ENCODE assay signal across 8 cellular contexts in genomic region chr13:28658539-28658795, GRCh38. TPM values are rescaled to one million over a fixed set of nuclear protein-coding genes. Genes with fewer than 3 reads are reported as not detected.
DNase-seq lines count a peak whose midpoint lies in the region; ATAC-seq, FAIRE-seq and TF ChIP-seq lines count a peak whose summit lies in the region.

No MANE protein-coding gene starts in this region.

- peaks cover 46% of the 10 kb centered on the region for H3F3A ChIP-seq in GM23248 (ENCODE audit: insufficient read depth)

- H3K4me1 ChIP-seq in DND-41 (ENCODE audit: insufficient read depth, low read length) (peaks cover 57% of the 10 kb centered on the region), GM23248 (ENCODE audit: insufficient read depth) (peaks cover 72% of the 10 kb centered on the region), OCI-LY7 (ENCODE audit: insufficient read depth, low read length, poor library complexity, severe bottlenecking) (peaks cover 22% of the 10 kb centered on the region)

- intact Hi-C loops in OCI-LY7 (cut with micrococcal nuclease; ENCODE audit: unreplicated experiment) = loop anchor here (1.0 kb wide), 1 partner anchor 519 kb away; no protein-coding TSS in a partner anchor

- H3K27ac ChIP-seq in DND-41 (ENCODE audit: low read length) (peak overlapping the region; percentile 92), GM23248 (peak overlapping the region; percentile 91), OCI-LY7 (ENCODE audit: low read depth, low read length, poor library complexity, severe bottlenecking) (peak overlapping the region; percentile 68)

- H3K27me3 Mint-ChIP-seq in neural crest cell (ENCODE audit: low read depth) = no peaks in the 10 kb centered on the region

- in situ Hi-C loops in GM23248 (cut with MboI) = no loop called here

- no peaks in the 10 kb centered on the region for H3K9me3 Mint-ChIP-seq in neural crest cell

- FAIRE-seq in H54 (lab: Jason Lieb, UNC) = no peak

- TF ChIP-seq CTCF in DND-41 (IDR thresholded peaks at IDR 0.05; ENCODE audit: borderline replicate concordance, extremely low read depth, low read length, poor library complexity, severe bottlenecking) = no peak
- no peak for TF ChIP-seq CTCF in OCI-LY7 (conservative IDR thresholded peaks at IDR 0.05; ENCODE audit: low read length)
- no peak for TF ChIP-seq CTCF in epithelial cell of esophagus (IDR thresholded peaks at IDR 0.05; ENCODE audit: insufficient read depth, low read depth, low read length, missing control alignments)
- no peak for TF ChIP-seq CTCF in neural crest cell (conservative IDR thresholded peaks at IDR 0.05)

- H3K27ac Mint-ChIP-seq in neural crest cell (ENCODE audit: unreplicated experiment) = peak overlapping the region; percentile 92

- 1 to 2% methylated on average over 8 of the region's 8 CpGs for WGBS in GM23248 (ENCODE audit: low coverage in 1 of 2, low lambda C conversion rate in 2 of 2, missing lambda C conversion rate in 2 of 2), 2 experiments

- H3K27me3 ChIP-seq in DND-41 (ENCODE audit: insufficient read depth, low read length, poor library complexity) = no peaks in the 10 kb centered on the region
- no peaks in the 10 kb centered on the region for H3K27me3 ChIP-seq in GM23248 (replicated peaks; ENCODE audit: insufficient read depth)

- H3K9me2 ChIP-seq in GM23248 (ENCODE audit: insufficient read depth) = no peaks in the 10 kb centered on the region
- H3K9me2 ChIP-seq in OCI-LY7 (ENCODE audit: insufficient read depth, low read length) = no peaks in the 10 kb centered on the region

- no peak for DNase-seq in DND-41
- no peak for DNase-seq in GM23248
- no peak for DNase-seq in OCI-LY7 (ENCODE audit: low spot score)
- no peak for DNase-seq in epithelial cell of esophagus (ENCODE audit: low read depth)
- no peak for DNase-seq in neural crest cell (ENCODE audit: low read depth, low spot score)
- no peak for DNase-seq in H54 (ENCODE audit: insufficient read length, low spot score)
- no peak for DNase-seq in activated CD8-positive, alpha-beta memory T cell treated with anti-CD3 and anti-CD28 coated beads, Interleukin-2, amount 50 U/mL, for 48 hours
- no peak for DNase-seq in DMS79 (lab: John Stamatoyannopoulos, UW)

- POLR2A ChIA-PET in OCI-LY7 (lab: Charles Lee) = interaction anchor here (0.7 to 6.2 kb wide), 4 partner anchors 13 to 340 kb away, joined by 3 to 52 read pairs (median 3); no protein-coding TSS in a partner anchor

- peak overlapping the region; percentile 76 for H2AFZ ChIP-seq in DND-41 (ENCODE audit: low read depth, low read length)
- peak overlapping the region; percentile 67 for H2AFZ ChIP-seq in GM23248
- peak overlapping the region; percentile 91 for H2AFZ ChIP-seq in OCI-LY7 (ENCODE audit: low read length)

- H3K4me1 Mint-ChIP-seq in neural crest cell = peaks cover 40% of the 10 kb centered on the region

- H3K4me2 ChIP-seq in DND-41 (ENCODE audit: insufficient read depth, low read length) (peak overlapping the region; percentile 61), GM23248 (ENCODE audit: unreplicated experiment) (peak overlapping the region; percentile 94), OCI-LY7 (ENCODE audit: low read length) (peak overlapping the region; percentile 86)

- CTCF ChIA-PET in OCI-LY7 (lab: Charles Lee; ENCODE audit: unreplicated experiment) = no interaction called here

- peak overlapping the region; percentile 85 for H3K9ac ChIP-seq in DND-41 (ENCODE audit: low read depth, low read length)
- H3K9ac ChIP-seq in GM23248 = peak overlapping the region; percentile 96

- H3K36me3 Mint-ChIP-seq in neural crest cell (ENCODE audit: low read depth) = no peaks in the 10 kb centered on the region

- H3K9me3 ChIP-seq in DND-41 (ENCODE audit: insufficient read depth, low read length, severe bottlenecking) = no peaks in the 10 kb centered on the region
- no peaks in the 10 kb centered on the region for H3K9me3 ChIP-seq in GM23248 (ENCODE audit: low read depth)
- no peaks in the 10 kb centered on the region for H3K9me3 ChIP-seq in OCI-LY7 (ENCODE audit: low read length)

- peak overlapping the region; percentile 96 for H3K4me3 Mint-ChIP-seq in neural crest cell

- H3K36me3 ChIP-seq in DND-41 (ENCODE audit: insufficient read depth, low read length) = peaks cover 40% of the 10 kb centered on the region
- peaks cover 16% of the 10 kb centered on the region; the same call in 1 of the 2 replicates for H3K36me3 ChIP-seq in GM23248 (ENCODE audit: low read depth)
- H3K36me3 ChIP-seq in OCI-LY7 (ENCODE audit: insufficient read depth, low read length) = peaks cover 33% of the 10 kb centered on the region

- H4K20me1 ChIP-seq in DND-41 (ENCODE audit: insufficient read depth, low read length) (peaks cover 33% of the 10 kb centered on the region), GM23248 (ENCODE audit: insufficient read depth) (no peaks in the 10 kb centered on the region), OCI-LY7 (ENCODE audit: insufficient read depth, low read length) (peaks cover 21% of the 10 kb centered on the region)

- peaks cover 70% of the 10 kb centered on the region for H3K79me2 ChIP-seq in DND-41 (ENCODE audit: insufficient read depth, low read length)
- H3K79me2 ChIP-seq in GM23248 (ENCODE audit: insufficient read depth) = peaks cover 94% of the 10 kb centered on the region
- peaks cover 50% of the 10 kb centered on the region for H3K79me2 ChIP-seq in OCI-LY7 (ENCODE audit: insufficient read depth, low read depth, low read length)

- no TSS peak for BruUV-seq in OCI-LY7 (replicated peaks; lab: Mats Ljungman, UMichigan)

- no peak for TF ChIP-seq POLR2A in H54 (IDR thresholded peaks at IDR 0.05; ENCODE audit: low read depth, low read length)

- peak overlapping the region; percentile 71 to 86 for H3K4me3 ChIP-seq in DND-41 (ENCODE audit: low read depth in 1 of 2, low read length in 2 of 2)
- peak overlapping the region; percentile 99 for H3K4me3 ChIP-seq in GM23248
- H3K4me3 ChIP-seq in OCI-LY7 (ENCODE audit: low read depth, low read length, poor library complexity, severe bottlenecking) = peak overlapping the region; percentile 83
- H3K4me3 ChIP-seq in epithelial cell of esophagus (ENCODE audit: low read length) = peak overlapping the region; percentile 89

- peak; percentile 15; the same call in 1 of the 3 replicates for ATAC-seq in DND-41 (ENCODE audit: insufficient read depth, low read depth)

RNA-seq across cellular contexts. Expression of gene POMP, which starts 0.5 kb away (rescaled TPM):
- 106 and 125 TPM in 2 replicates for total RNA-seq in GM23248 (2014; rRNA removed; shearing (Covaris generic))
- 329 and 335 TPM in 2 replicates for polyA plus RNA-seq in GM23248 (2016; fragmentation: Nextera tagmentation; extraction: Ambion mirVana)
- 46.6 and 46.7 TPM in 2 replicates for total RNA-seq in OCI-LY7 (2014; rRNA removed; shearing (Covaris generic))
- 61.9 and 79.0 TPM in 2 replicates for total RNA-seq in OCI-LY7 (2022)
- 71.8 and 75.2 TPM in 2 replicates for total RNA-seq in neural crest cell
